35 cellular contexts compared by ENCODE assay signal in genomic region chr2:71859211-71859847, GRCh38.
"Had no signal": no experiment of that assay in that cellular context is flagged by ENCODE, and none has a peak within 500 bp of the region (broad histone marks: within the 10 kb centered on the region; RNA-seq: fewer than 3 reads in every experiment).

No MANE protein-coding gene starts in this region.

- H3K36me3 ChIP-seq: brain microvascular endothelial cell, WERI-Rb-1 had no signal

- H2AFZ ChIP-seq: PC-9 had no signal

- DNase-seq: activated CD4-positive, alpha-beta T cell treated with anti-CD3 and anti-CD28 coated beads, Interleukin-2, amount 10 ng/mL, durations not matched to agents 24 days and 14 days; activated CD4-positive, alpha-beta T cell treated with anti-CD3 and anti-CD28 coated beads, Interleukin-2, amount 50 U/mL, for 4 hours; activated CD8-positive, alpha-beta T cell treated with anti-CD3 and anti-CD28 coated beads for 36 hours; activated effector memory CD4-positive, alpha-beta T cell treated with anti-CD3 and anti-CD28 coated beads, Interleukin-2, amount 50 U/mL, for 16 hours; activated naive CD4-positive, alpha-beta T cell; activated naive CD4-positive, alpha-beta T cell treated with anti-CD3 and anti-CD28 coated beads, Interleukin-2, amount 50 U/mL, for 16 hours; activated naive CD8-positive, alpha-beta T cell treated with anti-CD3 and anti-CD28 coated beads for 36 hours; activated T-cell treated with anti-CD3 and anti-CD28 coated beads, Interleukin-2, amount 50 U/mL, for 1 hour; activated T-cell treated with anti-CD3 and anti-CD28 coated beads, Interleukin-2, amount 50 U/mL, for 72 hours; amniotic stem cell; aorta; brain microvascular endothelial cell; central memory CD4-positive, alpha-beta T cell; NCI-H1105 treated with DMSO at 0.1 percent for 48 hours; NCI-H1436; NCI-H1694 treated with DMSO at 0.1 percent for 48 hours; NCI-H2029; NCI-H2107; NCI-H2171; NCI-H510A; NCI-H526; NCI-H748 treated with DMSO at 0.1 percent for 48 hours; NK-92 treated with Interleukin-12 subunit alpha and Interleukin-12 subunit beta, amount 100 ng/mL, for 24 hours; PC-9; SIG-M5; SW 1271; T-helper 1 cell; T-helper 2 cell; T-helper 9 cell; WERI-Rb-1 had no signal

- FAIRE-seq: RCC 7860 had no signal

- H3K27ac ChIP-seq: brain microvascular endothelial cell, PC-9, RWPE1, WERI-Rb-1 had no signal

- H3K4me2 ChIP-seq: PC-9 had no signal

- ATAC-seq: activated CD8-positive, alpha-beta T cell treated with anti-CD3 and anti-CD28 coated beads for 36 hours; activated T-cell treated with anti-CD3 and anti-CD28 coated beads, Interleukin-2, amount 50 U/mL, for 72 hours; activated T-helper 17 cell treated with anti-CD3 and anti-CD28 coated beads, Interleukin-2, amount 50 U/mL, for 72 hours; Right ventricle myocardium inferior; SK-N-SH treated with all-trans-retinoic acid at 6 μM for 48 hours had no signal

- H3K4me3 ChIP-seq: PC-9 had no signal

- H3K27me3 ChIP-seq: brain microvascular endothelial cell had no signal
